In genomic region chr20:24470782-24471582, GRCh38 we compare ENCODE assay signal across 9 cellular contexts. TPM values are rescaled to one million over a fixed set of nuclear protein-coding genes. Genes with fewer than 3 reads are reported as not detected.
A peak's percentile ranks its signal among the peaks of the same experiment; 100 is the strongest.
DNase-seq lines count a peak whose midpoint lies in the region; ATAC-seq and TF ChIP-seq lines count a peak whose summit lies in the region.
"Had no signal": no experiment of that assay in that cellular context is flagged by ENCODE, and none has a peak within 500 bp of the region (broad histone marks: within the 10 kb centered on the region; RNA-seq: fewer than 3 reads in every experiment).

No MANE protein-coding gene starts in this region.

- no peak for TF ChIP-seq CTCF in activated CD8-positive, alpha-beta T cell treated with anti-CD3 and anti-CD28 coated beads for 36 hours (IDR thresholded peaks at IDR 0.05)
- TF ChIP-seq CTCF in prostate gland (IDR thresholded peaks at IDR 0.05) (no peak), colonic mucosa (IDR thresholded peaks at IDR 0.05) (no peak)

- peak overlapping the region; percentile 37 for H3K4me3 Mint-ChIP-seq in activated CD8-positive, alpha-beta T cell treated with anti-CD3 and anti-CD28 coated beads for 36 hours
- H3K4me3 Mint-ChIP-seq: activated B cell treated with CpG ODN at 0.5 μM for 24 hours had no signal

- H3K27me3 Mint-ChIP-seq in activated CD8-positive, alpha-beta T cell treated with anti-CD3 and anti-CD28 coated beads for 36 hours: peaks cover 34% of the 10 kb centered on the region

- no peaks in the 10 kb centered on the region for H3K9me3 ChIP-seq in prostate gland
- no peaks in the 10 kb centered on the region for H3K9me3 ChIP-seq in colonic mucosa

- DNase-seq in COR-L47 (lab: John Stamatoyannopoulos, UW) (peak; percentile 27), left ventricle myocardium superior (no peak), prostate gland (ENCODE audit: low spot score) (no peak), colonic mucosa (no peak)
- DNase-seq in activated CD8-positive, alpha-beta T cell treated with anti-CD3 and anti-CD28 coated beads for 36 hours: no peak
- DNase-seq in effector CD4-positive, alpha-beta T cell: no peak
- DNase-seq: activated B cell treated with CpG ODN at 0.5 μM for 24 hours had no signal

- peaks cover 8% of the 10 kb centered on the region for H3K4me1 Mint-ChIP-seq in activated CD8-positive, alpha-beta T cell treated with anti-CD3 and anti-CD28 coated beads for 36 hours (ENCODE audit: low read depth)

- H3K27ac ChIP-seq in prostate gland (no peak overlapping the region), colonic mucosa (no peak overlapping the region)

- CTCF ChIA-PET in activated CD8-positive, alpha-beta T cell treated with anti-CD3 and anti-CD28 coated beads for 36 hours (lab: Charles Lee): no interaction called here

- intact Hi-C loops in activated CD8-positive, alpha-beta T cell treated with anti-CD3 and anti-CD28 coated beads for 36 hours (cut with micrococcal nuclease): no loop called here
- intact Hi-C loops in left ventricle myocardium superior (cut with micrococcal nuclease) (loop anchor here (10.0 kb wide), 1 partner anchor 154 kb away; no protein-coding TSS in a partner anchor), prostate gland (cut with DNase I) (no loop called here), colonic mucosa (cut with DNase I) (no loop called here)

- H3K4me3 ChIP-seq in prostate gland: peak overlapping the region; percentile 27 to 35
- no peak overlapping the region for H3K4me3 ChIP-seq in colonic mucosa

- H3K4me1 ChIP-seq in prostate gland (replicated peaks) (no peaks in the 10 kb centered on the region), colonic mucosa (no peaks in the 10 kb centered on the region)

- H3K27ac Mint-ChIP-seq in activated CD8-positive, alpha-beta T cell treated with anti-CD3 and anti-CD28 coated beads for 36 hours: no peak overlapping the region
- H3K27ac Mint-ChIP-seq: activated B cell treated with CpG ODN at 0.5 μM for 24 hours had no signal

- 2% methylated on average over 56 of the region's 56 CpGs for WGBS in prostate gland

- POLR2A ChIA-PET in activated CD8-positive, alpha-beta T cell treated with anti-CD3 and anti-CD28 coated beads for 36 hours (lab: Charles Lee): no interaction called here

- no peak overlapping the region for H3K9ac ChIP-seq in colonic mucosa (ENCODE audit: low read depth in 2 of 2, low read length in 2 of 2)

- no peaks in the 10 kb centered on the region for H3K36me3 Mint-ChIP-seq in activated CD8-positive, alpha-beta T cell treated with anti-CD3 and anti-CD28 coated beads for 36 hours (ENCODE audit: low read depth)

- no peaks in the 10 kb centered on the region for H3K9me3 Mint-ChIP-seq in activated CD8-positive, alpha-beta T cell treated with anti-CD3 and anti-CD28 coated beads for 36 hours
- H3K9me3 Mint-ChIP-seq: activated B cell treated with CpG ODN at 0.5 μM for 24 hours had no signal

- TF ChIP-seq POLR2A in prostate gland (IDR thresholded peaks at IDR 0.05): no peak

- H3K27me3 ChIP-seq in prostate gland (replicated peaks; ENCODE audit: insufficient read depth): peaks cover 14% of the 10 kb centered on the region
- peaks cover 24% of the 10 kb centered on the region for H3K27me3 ChIP-seq in colonic mucosa

- H3K36me3 ChIP-seq in prostate gland (no peaks in the 10 kb centered on the region), colonic mucosa (no peaks in the 10 kb centered on the region)

- ATAC-seq in activated CD8-positive, alpha-beta T cell treated with anti-CD3 and anti-CD28 coated beads for 36 hours: no peak
- ATAC-seq in left ventricle myocardium superior: peak; percentile 51
- no peak for ATAC-seq in HG03280 (IDR thresholded peaks at IDR 0.05; ENCODE audit: unreplicated experiment)
- no peak for ATAC-seq in GM18858 (IDR thresholded peaks at IDR 0.05; ENCODE audit: unreplicated experiment)

RNA-seq across cellular contexts. Expression of gene SYNDIG1, which starts 1.6 kb away (rescaled TPM):
- not detected for total RNA-seq in activated CD8-positive, alpha-beta T cell treated with anti-CD3 and anti-CD28 coated beads for 36 hours
- total RNA-seq in left ventricle myocardium superior (11.0 TPM), prostate gland (1 to 10 TPM in 1 of 2 donors, under 1 TPM in 1; 0.73 to 4.5 TPM), colonic mucosa (under 1 TPM; 0.10 to 0.19 TPM)
- total RNA-seq: activated B cell treated with CpG ODN at 0.5 μM for 24 hours had no signal
